Comparison of ENCODE assay signal across 8 cellular contexts in the genomic region with DNA sequence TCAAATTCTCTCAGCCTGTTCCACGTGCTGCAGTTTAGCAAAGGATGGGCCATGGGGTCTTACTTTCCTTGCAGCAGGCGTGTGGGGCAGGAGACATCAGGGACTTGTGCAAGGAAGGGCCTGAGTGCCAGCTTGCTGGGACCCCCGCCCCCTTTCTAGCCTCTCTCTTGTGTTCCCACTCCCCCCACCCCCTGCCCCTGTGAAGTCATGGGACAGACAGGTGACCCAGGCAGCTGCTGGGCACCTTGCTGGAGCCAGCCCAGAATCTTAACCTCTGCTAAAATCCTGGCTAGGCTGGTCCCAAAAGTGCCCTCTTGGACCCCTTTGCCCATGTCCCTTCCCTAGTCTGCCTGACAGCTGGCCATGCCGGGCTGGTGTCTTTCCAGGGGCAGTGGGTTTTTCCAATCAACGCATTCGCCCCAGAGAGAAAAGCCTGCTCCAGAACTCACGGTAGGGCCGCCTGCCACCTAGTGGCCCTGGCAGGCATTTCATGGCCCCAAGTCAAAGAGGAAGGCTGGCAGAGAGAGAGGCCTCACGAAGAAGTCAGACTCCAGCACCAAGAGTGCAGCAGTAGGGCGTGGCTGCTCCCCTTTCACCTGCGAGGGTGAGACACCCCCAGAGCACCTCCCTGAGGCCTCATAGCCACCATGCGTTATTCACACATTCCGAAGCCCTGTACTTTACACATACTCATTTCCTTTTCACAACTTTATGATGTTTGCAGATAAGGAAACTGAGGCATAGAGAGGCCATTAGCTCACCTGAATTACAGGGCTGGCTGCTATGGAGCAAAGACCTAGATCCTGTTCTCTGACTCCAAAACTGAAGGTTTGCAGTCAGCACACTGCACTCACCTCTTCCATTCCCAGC.
A peak's percentile ranks its signal among the peaks of the same experiment; 100 is the strongest.
DNase-seq lines count a peak whose midpoint lies in the region; ATAC-seq and TF ChIP-seq lines count a peak whose summit lies in the region.

No MANE protein-coding gene starts in this region.

- 36% methylated on average over 13 of the region's 13 CpGs for WGBS in liver

- H3K4me1 ChIP-seq in liver (ENCODE audit: control insufficient read depth in 4 of 4, insufficient read depth in 4 of 4, low read length in 3 of 4) = no peaks in the 10 kb centered on the region

- TF ChIP-seq CTCF in coronary artery (IDR thresholded peaks at IDR 0.05) = peak; percentile 98
- TF ChIP-seq CTCF in liver (IDR thresholded peaks at IDR 0.05; ENCODE audit: low read depth, low read length, missing input control) = peak; percentile 92

- ATAC-seq in GM19351 (IDR thresholded peaks at IDR 0.05; ENCODE audit: unreplicated experiment) (peak; percentile 30), GM21576 (IDR thresholded peaks at IDR 0.05; ENCODE audit: unreplicated experiment) (no peak)

- peak; percentile 88 to 93 for TF ChIP-seq RAD21 in liver (IDR thresholded peaks at IDR 0.05)

- peaks cover 9 to 46% (median 17%) of the 10 kb centered on the region in 4 donors for H3K36me3 ChIP-seq in liver (ENCODE audit: control insufficient read depth in 4 of 4, insufficient read depth in 3 of 4, low read depth in 1 of 4, low read length in 3 of 4)

- no peaks in the 10 kb centered on the region for H3K9me3 ChIP-seq in liver (ENCODE audit: control insufficient read depth in 4 of 4, low read length in 3 of 4)

- H3K9ac ChIP-seq in liver (ENCODE audit: low read depth in 1 of 2, low read length in 2 of 2) = no peak overlapping the region

- no peaks in the 10 kb centered on the region for H3K27me3 ChIP-seq in liver (ENCODE audit: control insufficient read depth in 4 of 4, insufficient read depth in 4 of 4, low read length in 3 of 4)

- DNase-seq in A172 (ENCODE audit: low spot score) (peak; percentile 33), NCI-H510A treated with DMSO at 0.1 percent for 48 hours (lab: John Stamatoyannopoulos, UW) (peak; percentile 57), coronary artery (ENCODE audit: low spot score) (peak; percentile 82)
- DNase-seq in activated CD4-positive, alpha-beta T cell treated with anti-CD3 and anti-CD28 coated beads, Interleukin-2, amount 50 U/mL, for 1 hour = peak; percentile 71
- DNase-seq in stimulated activated CD8-positive, alpha-beta memory T cell treated with anti-CD3 and anti-CD28 coated beads, Interleukin-12 subunit alpha, Interleukin-12 subunit beta, amount 100 ng/mL, for 1 hour (ENCODE audit: low read depth) = peak; percentile 60

- peak overlapping the region in 1 of 2 donors; percentile 12 for H3K27ac ChIP-seq in coronary artery
- no peak overlapping the region for H3K27ac ChIP-seq in liver (ENCODE audit: low read depth in 1 of 2, low read length in 2 of 2)

- no peak overlapping the region for H3K4me3 ChIP-seq in coronary artery
- no peak overlapping the region for H3K4me3 ChIP-seq in liver (ENCODE audit: low read depth in 1 of 3, low read length in 3 of 3)

TF ChIP-seq in liver, 16 proteins besides CTCF, POLR2A, EP300 and RAD21:
- TF ChIP-seq SP1 (IDR thresholded peaks at IDR 0.05) (no peak), JUND (IDR thresholded peaks at IDR 0.05) (no peak), HNF4G (IDR thresholded peaks at IDR 0.05) (no peak), NR2F2 (IDR thresholded peaks at IDR 0.05) (no peak), RXRA (IDR thresholded peaks at IDR 0.05) (no peak), HNF4A (conservative IDR thresholded peaks at IDR 0.05) (no peak), FOXA1 (IDR thresholded peaks at IDR 0.05) (no peak)
- TF ChIP-seq, protein P1, sequence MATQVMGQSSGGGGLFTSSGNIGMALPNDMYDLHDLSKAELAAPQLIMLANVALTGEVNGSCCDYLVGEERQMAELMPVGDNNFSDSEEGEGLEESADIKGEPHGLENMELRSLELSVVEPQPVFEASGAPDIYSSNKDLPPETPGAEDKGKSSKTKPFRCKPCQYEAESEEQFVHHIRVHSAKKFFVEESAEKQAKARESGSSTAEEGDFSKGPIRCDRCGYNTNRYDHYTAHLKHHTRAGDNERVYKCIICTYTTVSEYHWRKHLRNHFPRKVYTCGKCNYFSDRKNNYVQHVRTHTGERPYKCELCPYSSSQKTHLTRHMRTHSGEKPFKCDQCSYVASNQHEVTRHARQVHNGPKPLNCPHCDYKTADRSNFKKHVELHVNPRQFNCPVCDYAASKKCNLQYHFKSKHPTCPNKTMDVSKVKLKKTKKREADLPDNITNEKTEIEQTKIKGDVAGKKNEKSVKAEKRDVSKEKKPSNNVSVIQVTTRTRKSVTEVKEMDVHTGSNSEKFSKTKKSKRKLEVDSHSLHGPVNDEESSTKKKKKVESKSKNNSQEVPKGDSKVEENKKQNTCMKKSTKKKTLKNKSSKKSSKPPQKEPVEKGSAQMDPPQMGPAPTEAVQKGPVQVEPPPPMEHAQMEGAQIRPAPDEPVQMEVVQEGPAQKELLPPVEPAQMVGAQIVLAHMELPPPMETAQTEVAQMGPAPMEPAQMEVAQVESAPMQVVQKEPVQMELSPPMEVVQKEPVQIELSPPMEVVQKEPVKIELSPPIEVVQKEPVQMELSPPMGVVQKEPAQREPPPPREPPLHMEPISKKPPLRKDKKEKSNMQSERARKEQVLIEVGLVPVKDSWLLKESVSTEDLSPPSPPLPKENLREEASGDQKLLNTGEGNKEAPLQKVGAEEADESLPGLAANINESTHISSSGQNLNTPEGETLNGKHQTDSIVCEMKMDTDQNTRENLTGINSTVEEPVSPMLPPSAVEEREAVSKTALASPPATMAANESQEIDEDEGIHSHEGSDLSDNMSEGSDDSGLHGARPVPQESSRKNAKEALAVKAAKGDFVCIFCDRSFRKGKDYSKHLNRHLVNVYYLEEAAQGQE (IDR thresholded peaks at IDR 0.05) = no peak
- TF ChIP-seq, protein P2, sequence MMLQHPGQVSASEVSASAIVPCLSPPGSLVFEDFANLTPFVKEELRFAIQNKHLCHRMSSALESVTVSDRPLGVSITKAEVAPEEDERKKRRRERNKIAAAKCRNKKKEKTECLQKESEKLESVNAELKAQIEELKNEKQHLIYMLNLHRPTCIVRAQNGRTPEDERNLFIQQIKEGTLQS (IDR thresholded peaks at IDR 0.05) = no peak
- TF ChIP-seq, protein P3, sequence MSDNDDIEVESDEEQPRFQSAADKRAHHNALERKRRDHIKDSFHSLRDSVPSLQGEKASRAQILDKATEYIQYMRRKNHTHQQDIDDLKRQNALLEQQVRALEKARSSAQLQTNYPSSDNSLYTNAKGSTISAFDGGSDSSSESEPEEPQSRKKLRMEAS (IDR thresholded peaks at IDR 0.05) = no peak
